In the genomic region with DNA sequence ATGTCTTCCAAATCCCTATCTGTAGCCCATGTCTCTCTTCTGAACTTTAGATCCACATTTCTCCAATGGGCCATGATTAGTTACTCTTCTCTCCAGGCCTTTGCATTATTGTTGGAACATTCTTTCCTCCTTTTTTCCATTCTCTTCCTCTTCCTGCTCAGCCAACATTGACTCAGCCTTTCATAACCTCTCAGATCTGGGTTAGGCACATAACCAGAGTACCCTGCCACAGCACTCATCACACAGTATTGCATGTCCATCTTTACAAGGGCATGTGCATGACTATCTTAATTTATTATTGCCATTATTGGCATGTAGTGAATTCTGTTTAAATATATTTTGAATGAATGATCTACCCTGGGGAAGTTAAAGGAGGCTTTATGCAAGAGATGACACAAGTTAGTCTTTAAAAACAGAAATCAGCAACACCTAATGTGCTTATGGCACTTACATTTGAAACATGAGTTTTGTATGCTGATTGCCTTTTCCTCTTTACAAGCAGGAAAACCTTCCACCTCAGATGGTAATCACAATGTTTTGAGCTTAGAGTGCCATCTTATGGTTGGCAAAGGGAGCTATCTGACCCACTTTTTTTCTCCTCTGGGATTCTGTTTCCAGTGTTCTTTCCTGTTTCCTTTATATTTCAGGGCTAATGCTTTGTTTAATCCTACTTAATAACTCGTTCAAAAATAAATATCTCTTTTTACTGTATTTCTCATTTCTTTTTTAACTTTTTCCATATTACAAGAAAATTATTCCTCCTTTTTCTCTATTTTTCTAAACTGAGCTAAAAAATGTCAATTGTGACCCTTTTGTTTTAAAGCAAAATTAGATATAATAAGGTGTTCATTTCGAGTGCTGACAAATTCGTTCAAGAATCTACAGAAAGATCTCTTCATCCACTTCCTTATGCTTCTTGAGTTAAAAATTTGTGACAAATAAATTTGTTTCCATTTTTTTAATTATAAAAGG, we compare ENCODE assay signal across 8 cellular contexts.
DNase-seq lines count a peak whose midpoint lies in the region; ATAC-seq and TF ChIP-seq lines count a peak whose summit lies in the region.

No MANE protein-coding gene starts in this region.

- H3K27ac ChIP-seq in fibroblast of lung (ENCODE audit: insufficient read depth, low read length): no peak overlapping the region

- H3K4me3 ChIP-seq in fibroblast of lung (replicated peaks in 1 of 4; ENCODE audit: control extremely low read depth in 1 of 4, insufficient read depth in 1 of 4, low read depth in 3 of 4, low read length in 4 of 4): no peak overlapping the region

- no peak overlapping the region for H2AFZ ChIP-seq in fibroblast of lung (ENCODE audit: low read length)

- no peak overlapping the region for H3K9ac ChIP-seq in fibroblast of lung (ENCODE audit: insufficient read depth, low read length)

- H3K4me2 ChIP-seq in fibroblast of lung (ENCODE audit: extremely low read depth, insufficient read depth, low read length): no peak overlapping the region

- no peaks in the 10 kb centered on the region for H3K79me2 ChIP-seq in fibroblast of lung (ENCODE audit: control insufficient read depth, insufficient read depth, low read length)

- peak; percentile 55 to 68 for TF ChIP-seq CTCF in fibroblast of lung (conservative IDR thresholded peaks at IDR 0.05 in 1 of 2, IDR thresholded peaks at IDR 0.05 in 1 of 2; ENCODE audit: low read depth in 1 of 2, low read length in 2 of 2)

- no peaks in the 10 kb centered on the region for H3K27me3 ChIP-seq in fibroblast of lung (ENCODE audit: control insufficient read depth, insufficient read depth, low read length)

- H3K4me1 ChIP-seq in fibroblast of lung (ENCODE audit: control insufficient read depth, extremely low read depth, insufficient read depth, low read length): no peaks in the 10 kb centered on the region

- H3K36me3 ChIP-seq in fibroblast of lung (ENCODE audit: control insufficient read depth, insufficient read depth, low read length): no peaks in the 10 kb centered on the region

- no peaks in the 10 kb centered on the region for H4K20me1 ChIP-seq in fibroblast of lung (ENCODE audit: control insufficient read depth, extremely low read depth, insufficient read depth, low read length)

- no peaks in the 10 kb centered on the region for H3K9me3 ChIP-seq in fibroblast of lung (ENCODE audit: control insufficient read depth, insufficient read depth, low read depth, low read length)

- ATAC-seq in GM21447 (IDR thresholded peaks at IDR 0.05; ENCODE audit: unreplicated experiment) (no peak), HG02852 (IDR thresholded peaks at IDR 0.05; ENCODE audit: unreplicated experiment) (no peak)

- DNase-seq in COR-L47 (lab: John Stamatoyannopoulos, UW): peak; percentile 46
- DNase-seq in HT1080 (ENCODE audit: low read depth): peak; percentile 18
- DNase-seq in RKO (ENCODE audit: low spot score): peak; percentile 67
- DNase-seq in fibroblast of lung (ENCODE audit: low read depth in 2 of 2): peak; percentile 32 to 63
- peak; percentile 63 for DNase-seq in renal cortical epithelial cell (ENCODE audit: low read depth)
- DNase-seq in NK-92 treated with Interleukin-12 subunit alpha and Interleukin-12 subunit beta, amount 100 ng/mL, for 24 hours (lab: John Stamatoyannopoulos, UW): no peak
